Comparison of ENCODE assay signal across 12 cellular contexts in the genomic region with DNA sequence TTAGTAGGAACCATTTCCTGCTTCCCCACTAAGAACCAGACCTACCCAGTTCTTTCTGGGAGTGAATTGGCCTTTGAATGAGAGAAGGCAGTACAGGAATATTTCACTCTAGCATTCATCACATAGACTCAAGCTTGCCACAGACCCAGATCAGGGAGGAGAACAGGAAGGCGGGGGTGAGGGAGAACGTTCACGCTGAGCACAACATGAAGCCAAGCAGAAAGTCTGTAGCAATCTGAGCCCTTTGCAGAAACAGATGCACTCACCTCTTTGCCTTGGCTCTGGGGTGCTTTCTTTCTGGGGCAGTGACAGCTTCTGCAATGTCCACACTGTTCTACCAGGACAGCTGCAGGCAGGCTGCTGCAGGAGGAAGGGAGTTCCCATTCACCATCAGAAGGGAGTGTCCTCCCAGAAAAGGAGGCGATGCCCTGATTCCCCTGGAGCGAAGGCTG. TPM values are rescaled to one million over a fixed set of nuclear protein-coding genes. Genes with fewer than 3 reads are reported as not detected.
DNase-seq lines count a peak whose midpoint lies in the region; ATAC-seq and TF ChIP-seq lines count a peak whose summit lies in the region.
"Had no signal": no experiment of that assay in that cellular context is flagged by ENCODE, and none has a peak within 500 bp of the region (broad histone marks: within the 10 kb centered on the region; RNA-seq: fewer than 3 reads in every experiment).

No MANE protein-coding gene starts in this region.

- no peaks in the 10 kb centered on the region for H3K36me3 ChIP-seq in gastroesophageal sphincter
- H3K36me3 ChIP-seq in psoas muscle (ENCODE audit: insufficient read depth in 1 of 2, low read depth in 1 of 2): no peaks in the 10 kb centered on the region

- ATAC-seq in gastroesophageal sphincter (peak; percentile 85), psoas muscle (peak; percentile 64 to 86 (median 80)), GM21423 (IDR thresholded peaks at IDR 0.05; ENCODE audit: unreplicated experiment) (no peak)
- ATAC-seq: activated T-cell treated with anti-CD3 and anti-CD28 coated beads, Interleukin-2, amount 50 U/mL, for 72 hours had no signal

- 29% methylated on average over 3 of the region's 5 CpGs; no CpG with 5 or more reads in 1 of the 2 donors for WGBS in gastroesophageal sphincter (ENCODE audit: low coverage in 1 of 2), 2 donors
- 4 to 10% (median 7%) methylated on average over 5 of the region's 5 CpGs for whole genome bisulfite sequencing in psoas muscle, 3 donors

- intact Hi-C loops in psoas muscle (cut with DNase I): loop anchor here in 1 of 2 donors (5.0 kb wide), 1 partner anchor 85 kb away; no protein-coding TSS in a partner anchor

- H3K9me3 ChIP-seq in gastroesophageal sphincter: no peaks in the 10 kb centered on the region
- H3K9me3 ChIP-seq in psoas muscle: no peaks in the 10 kb centered on the region

- no peak for TF ChIP-seq EP300 in gastroesophageal sphincter (IDR thresholded peaks at IDR 0.05)

- TF ChIP-seq CTCF in VCaP (conservative IDR thresholded peaks at IDR 0.05) (no peak), gastroesophageal sphincter (IDR thresholded peaks at IDR 0.05) (no peak), psoas muscle (IDR thresholded peaks at IDR 0.05) (no peak)

- H3K27me3 ChIP-seq in gastroesophageal sphincter: no peaks in the 10 kb centered on the region
- no peaks in the 10 kb centered on the region for H3K27me3 ChIP-seq in psoas muscle (ENCODE audit: insufficient read depth in 3 of 3, low read length in 2 of 3)

- H3K27ac ChIP-seq in VCaP (peak overlapping the region; percentile 24; the same call in 1 of the 2 replicates), gastroesophageal sphincter (peak overlapping the region in 3 of 4 donors; percentile 61 to 82 (median 71)), psoas muscle (peak overlapping the region; percentile 80)

- TF ChIP-seq POLR2A in gastroesophageal sphincter (IDR thresholded peaks at IDR 0.05): no peak

- no peak overlapping the region for H3K4me3 ChIP-seq in gastroesophageal sphincter
- H3K4me3 ChIP-seq in psoas muscle: peak overlapping the region; percentile 5

- peaks cover 17 to 27% (median 23%) of the 10 kb centered on the region in 3 donors for H3K4me1 ChIP-seq in gastroesophageal sphincter
- peaks cover 25% of the 10 kb centered on the region for H3K4me1 ChIP-seq in psoas muscle

- peak; percentile 71 for DNase-seq in Ammon's horn (ENCODE audit: low spot score)
- peak; percentile 57 to 76 for DNase-seq in psoas muscle
- no peak for DNase-seq in NK-92 (lab: John Stamatoyannopoulos, UW; ENCODE audit: unreplicated experiment)
- no peak for DNase-seq in iPS-NIHi11 (ENCODE audit: low spot score)
- no peak for DNase-seq in stimulated activated CD4-positive, alpha-beta T cell treated with anti-CD3 and anti-CD28 coated beads, Interleukin-4, amount 100 ng/mL, for 24 hours
- DNase-seq: activated T-cell treated with anti-CD3 and anti-CD28 coated beads, Interleukin-2, amount 50 U/mL, for 72 hours; CD4-positive, alpha-beta memory T cell; GOT3; NCI-H526 treated with DMSO at 0.1 percent for 48 hours had no signal

RNA-seq across cellular contexts. Expression of gene FGF1, which starts 11.5 kb away (rescaled TPM):
- total RNA-seq in gastroesophageal sphincter (1 to 10 TPM in 3 of 4 donors, under 1 TPM in 1; 0.16 to 4.2 (median 2.9) TPM), psoas muscle (1 to 10 TPM in 3 of 4 donors, under 1 TPM in 1; 0.74 to 7.1 (median 1.8) TPM)
- polyA plus RNA-seq in psoas muscle: under 1 TPM; 0.34 to 1.00 (median 0.69) TPM
- total RNA-seq: activated T-cell treated with anti-CD3 and anti-CD28 coated beads, Interleukin-2, amount 50 U/mL, for 72 hours; CD4-positive, alpha-beta memory T cell had no signal
- polyA plus RNA-seq: CD4-positive, alpha-beta memory T cell had no signal

Comparison
In these comparisons a context has a peak if more than half of its experiments do, and no peak if none do; other contexts are left out.
1. DNase-seq: peak in Ammon's horn (single experiment) and psoas muscle (2 of 2); none in NK-92 (single experiment), iPS-NIHi11 (single experiment) and stimulated activated CD4-positive, alpha-beta T cell treated with anti-CD3 and anti-CD28 coated beads, Interleukin-4, amount 100 ng/mL, for 24 hours (single experiment).
2. H3K27ac ChIP-seq: peak in every context shown above with its lines; median percentile 80 in psoas muscle; 71 in gastroesophageal sphincter; 24 in VCaP.